ENCODE assay signal across 17 cellular contexts in the genomic region with DNA sequence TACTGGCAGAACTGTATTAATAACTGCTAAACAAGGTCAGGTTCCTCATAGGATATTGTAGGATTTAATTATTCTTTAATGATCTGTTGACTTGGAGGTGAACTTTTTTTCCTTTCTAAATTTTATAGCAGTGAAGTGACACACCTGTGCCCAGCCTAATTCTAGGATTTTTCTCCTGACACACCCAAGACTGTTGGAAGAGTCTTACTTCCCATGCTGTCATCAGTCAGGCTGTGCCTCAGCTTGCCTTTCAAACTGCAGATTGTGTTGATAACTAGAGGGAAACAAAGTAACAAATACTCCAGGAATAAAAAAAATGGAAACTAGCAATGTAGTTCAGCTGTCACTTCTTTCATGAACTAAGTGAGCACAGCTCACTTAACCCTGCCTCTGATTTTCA. TPM values are rescaled to one million over a fixed set of nuclear protein-coding genes. Genes with fewer than 3 reads are reported as not detected.
A peak's percentile ranks its signal among the peaks of the same experiment; 100 is the strongest.
DNase-seq lines count a peak whose midpoint lies in the region; ATAC-seq and TF ChIP-seq lines count a peak whose summit lies in the region.
"Had no signal": no experiment of that assay in that cellular context is flagged by ENCODE, and none has a peak within 500 bp of the region (broad histone marks: within the 10 kb centered on the region; RNA-seq: fewer than 3 reads in every experiment).

No MANE protein-coding gene starts in this region.

- H3K9me3 ChIP-seq in breast epithelium (peaks cover 5 to 11% of the 10 kb centered on the region in 2 donors), smooth muscle cell (replicated peaks; ENCODE audit: low read depth) (no peaks in the 10 kb centered on the region), colonic mucosa (no peaks in the 10 kb centered on the region), uterus (no peaks in the 10 kb centered on the region)

- no peak overlapping the region for H3K4me2 ChIP-seq in smooth muscle cell

- H3K4me3 ChIP-seq in breast epithelium (no peak overlapping the region), smooth muscle cell (no peak overlapping the region), colonic mucosa (no peak overlapping the region), uterus (no peak overlapping the region)
- H3K4me3 ChIP-seq: A549, GM12878 had no signal

- POLR2A ChIA-PET in MCF 10A (lab: Yijun Ruan, JAX) = interaction anchor here (0.9 to 2.8 kb wide), 8 partner anchors 9 to 323 kb away, joined by 3 to 20 read pairs (median 6); no protein-coding TSS in a partner anchor

- TF ChIP-seq POLR2A in breast epithelium (IDR thresholded peaks at IDR 0.05) (no peak), uterus (IDR thresholded peaks at IDR 0.05) (no peak)

- no peaks in the 10 kb centered on the region for H3K79me2 ChIP-seq in smooth muscle cell (ENCODE audit: low read depth)

- H3K9ac ChIP-seq in smooth muscle cell (ENCODE audit: low read depth) (no peak overlapping the region), colonic mucosa (ENCODE audit: low read depth in 2 of 2, low read length in 2 of 2) (no peak overlapping the region)

- H3F3A ChIP-seq in smooth muscle cell (ENCODE audit: low read depth) = no peaks in the 10 kb centered on the region

- H3K27ac ChIP-seq in breast epithelium (no peak overlapping the region), smooth muscle cell (ENCODE audit: low read depth) (peak overlapping the region; percentile 61), colonic mucosa (no peak overlapping the region), uterus (no peak overlapping the region)
- H3K27ac ChIP-seq: A549 had no signal

- peaks cover 19% of the 10 kb centered on the region for H3K4me1 Mint-ChIP-seq in MCF 10A (ENCODE audit: insufficient read depth, unreplicated experiment)

- H3K27me3 Mint-ChIP-seq in MCF 10A (ENCODE audit: insufficient read depth, unreplicated experiment) = no peaks in the 10 kb centered on the region

- no peaks in the 10 kb centered on the region for H3K27me3 ChIP-seq in breast epithelium
- no peaks in the 10 kb centered on the region for H3K27me3 ChIP-seq in smooth muscle cell (ENCODE audit: low read depth)
- no peaks in the 10 kb centered on the region for H3K27me3 ChIP-seq in colonic mucosa
- H3K27me3 ChIP-seq in uterus = no peaks in the 10 kb centered on the region

- CTCF ChIA-PET in MCF 10A (lab: Yijun Ruan, JAX) = interaction anchor here (0.7 to 6.5 kb wide), 17 partner anchors 9 to 1323 kb away, joined by 3 to 47 read pairs (median 6); no protein-coding TSS in a partner anchor

- intact Hi-C loops in MCF 10A (cut with micrococcal nuclease) = loop anchor here (5.0 kb wide), 1 partner anchor 261 kb away; no protein-coding TSS in a partner anchor
- intact Hi-C loops in breast epithelium (cut with DNase I; ENCODE audit: low total_unique reads) = no loop called here
- intact Hi-C loops in colonic mucosa (cut with DNase I) = loop anchor here (5.0 to 10.0 kb wide), 2 partner anchors 41 to 328 kb away; no protein-coding TSS in a partner anchor
- intact Hi-C loops in uterus (cut with DNase I; ENCODE audit: low total_unique reads) = no loop called here

- no peak overlapping the region for H3K4me3 Mint-ChIP-seq in MCF 10A (ENCODE audit: unreplicated experiment)
- H3K4me3 Mint-ChIP-seq: H9 had no signal

- no peak overlapping the region for H2AFZ ChIP-seq in smooth muscle cell (ENCODE audit: low read depth)

- H3K36me3 Mint-ChIP-seq in MCF 10A (ENCODE audit: insufficient read depth, unreplicated experiment) = peaks cover 71% of the 10 kb centered on the region

- no TSS peak for BruUV-seq in MCF 10A (replicated peaks; lab: Mats Ljungman, UMichigan)

- peak; percentile 15 for DNase-seq in MCF 10A (ENCODE audit: unreplicated experiment)
- no peak for DNase-seq in breast epithelium (ENCODE audit: low spot score in 2 of 2)
- DNase-seq in NCI-H2171 treated with DMSO at 0.1 percent for 48 hours (lab: John Stamatoyannopoulos, UW) = peak; percentile 58
- no peak for DNase-seq in smooth muscle cell (lab: John Stamatoyannopoulos, UW; ENCODE audit: unreplicated experiment)
- DNase-seq in colonic mucosa = no peak
- DNase-seq in uterus = no peak
- no peak for DNase-seq in SK-N-DZ (ENCODE audit: low spot score)
- DNase-seq: Calu3, DMS79, H9, KBM-7, NCI-H1105, NCI-H187, NCI-H510A treated with DMSO at 0.1 percent for 48 hours had no signal

- TF ChIP-seq CTCF in MCF 10A (IDR thresholded peaks at IDR 0.05; ENCODE audit: unreplicated experiment) (no peak), breast epithelium (IDR thresholded peaks at IDR 0.05) (no peak), smooth muscle cell (IDR thresholded peaks at IDR 0.05; ENCODE audit: borderline replicate concordance, insufficient read depth, poor library complexity, severe bottlenecking) (no peak), colonic mucosa (IDR thresholded peaks at IDR 0.05) (no peak), uterus (IDR thresholded peaks at IDR 0.05) (no peak)

- H3K27ac Mint-ChIP-seq in MCF 10A (ENCODE audit: low read depth, unreplicated experiment) = peak overlapping the region; percentile 75

- no peaks in the 10 kb centered on the region for H3K9me3 Mint-ChIP-seq in MCF 10A (ENCODE audit: unreplicated experiment)
- H3K9me3 Mint-ChIP-seq: H9 had no signal

- H4K20me1 ChIP-seq in smooth muscle cell (ENCODE audit: low read depth) = peaks cover 3% of the 10 kb centered on the region

- peak; percentile 92 for ATAC-seq in esophagus mucosa

- no peaks in the 10 kb centered on the region for H3K36me3 ChIP-seq in breast epithelium
- H3K36me3 ChIP-seq in smooth muscle cell (ENCODE audit: low read depth) = peaks cover 29% of the 10 kb centered on the region
- peaks cover 21% of the 10 kb centered on the region for H3K36me3 ChIP-seq in colonic mucosa
- H3K36me3 ChIP-seq in uterus = no peaks in the 10 kb centered on the region

- H3K4me1 ChIP-seq in breast epithelium (peaks cover 0 to 7% of the 10 kb centered on the region in 2 donors), smooth muscle cell (ENCODE audit: low read depth) (no peaks in the 10 kb centered on the region), colonic mucosa (no peaks in the 10 kb centered on the region), uterus (no peaks in the 10 kb centered on the region)

RNA-seq across cellular contexts. Expression of gene OTULIN, which starts 22.0 kb away (rescaled TPM):
- total RNA-seq in MCF 10A (2022) (27.0 and 34.6 TPM in 2 replicates), breast epithelium (10 to 100 TPM; 31.0 to 63.7 (median 47.2) TPM), esophagus mucosa (26.1 TPM), smooth muscle cell (21.2 and 30.3 TPM in 2 replicates), colonic mucosa (10 to 100 TPM; 28.8 to 32.9 TPM), uterus (10 to 100 TPM in 2 of 4 donors, 1 to 10 TPM in 2; 5.0 to 30.1 (median 17.8) TPM)
- 15.8 and 17.6 TPM in 2 replicates for polyA plus RNA-seq in smooth muscle cell
- 17.8 and 47.2 TPM in 2 replicates for polyA plus RNA-seq in SK-N-DZ (2014; cell fraction: cytosol; rRNA removed)
- 15.2 and 21.5 TPM in 2 replicates for polyA plus RNA-seq in SK-N-DZ (2014; cell fraction: nucleus; rRNA removed)

Comparison
In these comparisons a context has a peak if more than half of its experiments do, and no peak if none do; other contexts are left out.
1. DNase-seq: peak in MCF 10A (single experiment) and NCI-H2171 treated with DMSO at 0.1 percent for 48 hours (single experiment); none in breast epithelium (0 of 2), smooth muscle cell (single experiment), colonic mucosa (single experiment), uterus (0 of 2) and SK-N-DZ (single experiment).
2. intact Hi-C loops: an anchor here in MCF 10A (5.0 kb wide) and colonic mucosa (5.0 to 10.0 kb wide); none called in breast epithelium and uterus.